Comparison of ENCODE assay signal across 15 cellular contexts in the genomic region with DNA sequence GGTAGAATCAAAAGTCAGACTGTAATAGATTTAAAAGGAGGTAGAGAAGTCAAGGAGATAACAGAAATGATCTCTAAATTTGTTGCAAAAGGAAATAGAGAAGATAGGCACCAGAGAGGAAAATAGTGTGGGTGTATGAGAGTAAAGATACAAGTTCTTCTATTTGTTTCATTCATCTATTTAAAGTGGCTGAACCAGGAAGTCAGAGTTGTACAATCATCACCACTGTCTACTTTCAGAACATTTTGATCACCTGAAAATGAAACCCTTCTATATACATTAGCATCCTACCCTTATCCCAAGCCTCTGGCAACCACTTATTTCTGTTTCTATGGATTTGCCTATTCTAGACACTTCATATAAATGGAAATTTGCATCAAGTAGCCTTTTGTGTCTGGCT.
DNase-seq lines count a peak whose midpoint lies in the region; ATAC-seq lines count a peak whose summit lies in the region.
"Had no signal": no experiment of that assay in that cellular context is flagged by ENCODE, and none has a peak within 500 bp of the region (broad histone marks: within the 10 kb centered on the region; RNA-seq: fewer than 3 reads in every experiment).

No MANE protein-coding gene starts in this region.

- no peak for DNase-seq in activated T-cell treated with anti-CD3 and anti-CD28 coated beads, Interleukin-2, amount 50 U/mL, for 24 hours
- no peak for DNase-seq in activated T-cell treated with anti-CD3 and anti-CD28 coated beads, Interleukin-2, amount 50 U/mL, for 1 hour
- DNase-seq in anterior cingulate cortex (lab: John Stamatoyannopoulos, UW) (no peak), nucleus accumbens (lab: John Stamatoyannopoulos, UW) (no peak)
- DNase-seq: activated effector memory CD4-positive, alpha-beta T cell treated with Interleukin-2 at 50 U/mL for 16 hours; Caco-2; NCI-H2029; NCI-H524 treated with DMSO at 0.1 percent for 48 hours; Peyer's patch had no signal

- H3K9me3 Mint-ChIP-seq in activated T-cell treated with anti-CD3 and anti-CD28 coated beads, Interleukin-2, amount 50 U/mL, for 24 hours: peaks cover 9% of the 10 kb centered on the region
- H3K9me3 Mint-ChIP-seq in stimulated activated memory B cell treated with anti-CD40 and anti-IgM and Interleukin-4, amounts not matched to agents 10 μg/mL and 1 μg/mL and 100 μg/mL, for 72 hours: no peaks in the 10 kb centered on the region

- no peaks in the 10 kb centered on the region for H3K27me3 Mint-ChIP-seq in activated T-cell treated with anti-CD3 and anti-CD28 coated beads, Interleukin-2, amount 50 U/mL, for 24 hours
- H3K27me3 Mint-ChIP-seq in stimulated activated memory B cell treated with anti-CD40 and anti-IgM and Interleukin-4, amounts not matched to agents 10 μg/mL and 1 μg/mL and 100 μg/mL, for 72 hours: no peaks in the 10 kb centered on the region

- peaks cover 87% of the 10 kb centered on the region for H3K36me3 Mint-ChIP-seq in activated T-cell treated with anti-CD3 and anti-CD28 coated beads, Interleukin-2, amount 50 U/mL, for 24 hours (ENCODE audit: low read depth)
- H3K36me3 Mint-ChIP-seq in stimulated activated memory B cell treated with anti-CD40 and anti-IgM and Interleukin-4, amounts not matched to agents 10 μg/mL and 1 μg/mL and 100 μg/mL, for 72 hours: peaks cover 53% of the 10 kb centered on the region

- no peak overlapping the region for H3K4me3 Mint-ChIP-seq in activated T-cell treated with anti-CD3 and anti-CD28 coated beads, Interleukin-2, amount 50 U/mL, for 24 hours
- no peak overlapping the region for H3K4me3 Mint-ChIP-seq in stimulated activated memory B cell treated with anti-CD40 and anti-IgM and Interleukin-4, amounts not matched to agents 10 μg/mL and 1 μg/mL and 100 μg/mL, for 72 hours
- H3K4me3 Mint-ChIP-seq: mesothelial cell of epicardium, WTC11 had no signal

- ATAC-seq in GM21515 (IDR thresholded peaks at IDR 0.05; ENCODE audit: unreplicated experiment) (peak; percentile 46), HG03575 (IDR thresholded peaks at IDR 0.05; ENCODE audit: extremely low read depth, insufficient number of reproducible peaks, low FRiP score, unreplicated experiment) (peak; percentile 32), GM19463 (IDR thresholded peaks at IDR 0.05; ENCODE audit: unreplicated experiment) (no peak)
- ATAC-seq in stimulated activated memory B cell treated with anti-CD40 and anti-IgM and Interleukin-4, amounts not matched to agents 10 μg/mL and 1 μg/mL and 100 μg/mL, for 72 hours: peak; percentile 69
- ATAC-seq: WTC11 had no signal

- H3K27ac Mint-ChIP-seq in activated T-cell treated with anti-CD3 and anti-CD28 coated beads, Interleukin-2, amount 50 U/mL, for 24 hours: peak overlapping the region; percentile 66
- peak overlapping the region; percentile 3 for H3K27ac Mint-ChIP-seq in stimulated activated memory B cell treated with anti-CD40 and anti-IgM and Interleukin-4, amounts not matched to agents 10 μg/mL and 1 μg/mL and 100 μg/mL, for 72 hours
- H3K27ac Mint-ChIP-seq: mesothelial cell of epicardium, WTC11 had no signal

- H3K4me1 Mint-ChIP-seq in activated T-cell treated with anti-CD3 and anti-CD28 coated beads, Interleukin-2, amount 50 U/mL, for 24 hours (ENCODE audit: low read depth): peaks cover 67% of the 10 kb centered on the region
- peaks cover 46% of the 10 kb centered on the region for H3K4me1 Mint-ChIP-seq in stimulated activated memory B cell treated with anti-CD40 and anti-IgM and Interleukin-4, amounts not matched to agents 10 μg/mL and 1 μg/mL and 100 μg/mL, for 72 hours
